In genomic region chr20:3402453-3402852, GRCh38 we compare ENCODE assay signal across 18 cellular contexts. TPM values are rescaled to one million over a fixed set of nuclear protein-coding genes. Genes with fewer than 3 reads are reported as not detected.
DNase-seq lines count a peak whose midpoint lies in the region; ATAC-seq and TF ChIP-seq lines count a peak whose summit lies in the region.
"Had no signal": no experiment of that assay in that cellular context is flagged by ENCODE, and none has a peak within 500 bp of the region (broad histone marks: within the 10 kb centered on the region; RNA-seq: fewer than 3 reads in every experiment).

No MANE protein-coding gene starts in this region.

- H3K27ac Mint-ChIP-seq in activated naive CD4-positive, alpha-beta T cell treated with anti-CD3 and anti-CD28 coated beads, Interleukin-2, amount 50 U/mL, for 24 hours = peak overlapping the region; percentile 4
- no peak overlapping the region for H3K27ac Mint-ChIP-seq in WTC11
- H3K27ac Mint-ChIP-seq: B cell; CD4-positive, alpha-beta T cell; CD8-positive, alpha-beta T cell had no signal

- TF ChIP-seq CTCF in HEK293 (tag by site-specific recombination; IDR thresholded peaks at IDR 0.05) = no peak
- no peak for TF ChIP-seq CTCF in WTC11 (IDR thresholded peaks at IDR 0.05)

- no peaks in the 10 kb centered on the region for H3K36me3 Mint-ChIP-seq in activated naive CD4-positive, alpha-beta T cell treated with anti-CD3 and anti-CD28 coated beads, Interleukin-2, amount 50 U/mL, for 24 hours
- H3K36me3 Mint-ChIP-seq in WTC11 = no peaks in the 10 kb centered on the region

- H3K4me1 ChIP-seq in HEK293 (ENCODE audit: control insufficient read depth, insufficient read depth, low read length) = peaks cover 15% of the 10 kb centered on the region

- no peak for DNase-seq in activated naive CD4-positive, alpha-beta T cell treated with Interleukin-2 at 50 U/mL for 16 hours
- no peak for DNase-seq in WTC11 (ENCODE audit: low spot score)
- DNase-seq in Right ventricle myocardium superior = no peak
- DNase-seq: AML-193; Caco-2; Calu3; CD4-positive, alpha-beta T cell; CD8-positive, alpha-beta T cell; DMS79 treated with DMSO at 0.1 percent for 48 hours; GF-D8 had no signal

- POLR2A ChIA-PET in HEK293 (lab: Yijun Ruan, JAX) = no interaction called here
- POLR2A ChIA-PET in WTC11 (lab: Charles Lee) = no interaction called here

- CTCF ChIA-PET in HEK293 (lab: Yijun Ruan, JAX) = interaction anchor here (0.6 kb wide), 1 partner anchor 1997 kb away, joined by 3 read pairs; no protein-coding TSS in a partner anchor
- CTCF ChIA-PET in WTC11 (lab: Charles Lee) = no interaction called here

- H3K9me3 Mint-ChIP-seq in activated naive CD4-positive, alpha-beta T cell treated with anti-CD3 and anti-CD28 coated beads, Interleukin-2, amount 50 U/mL, for 24 hours = no peaks in the 10 kb centered on the region
- H3K9me3 Mint-ChIP-seq in WTC11 = no peaks in the 10 kb centered on the region
- H3K9me3 Mint-ChIP-seq: CD4-positive, alpha-beta T cell; CD8-positive, alpha-beta T cell had no signal

- H3K4me1 Mint-ChIP-seq in activated naive CD4-positive, alpha-beta T cell treated with anti-CD3 and anti-CD28 coated beads, Interleukin-2, amount 50 U/mL, for 24 hours = peaks cover 17% of the 10 kb centered on the region
- H3K4me1 Mint-ChIP-seq in WTC11 = peaks cover 15% of the 10 kb centered on the region

- no peak overlapping the region for H3K4me3 Mint-ChIP-seq in activated naive CD4-positive, alpha-beta T cell treated with anti-CD3 and anti-CD28 coated beads, Interleukin-2, amount 50 U/mL, for 24 hours
- no peak overlapping the region for H3K4me3 Mint-ChIP-seq in WTC11
- H3K4me3 Mint-ChIP-seq: B cell; CD4-positive, alpha-beta T cell; CD8-positive, alpha-beta T cell had no signal

- H3K27ac ChIP-seq in HEK293 (ENCODE audit: extremely low read depth, low read depth, low read length) = no peak overlapping the region
- H3K27ac ChIP-seq: 22Rv1; A549; BLaER1 treated with 17β-estradiol and CSF1 and Interleukin-3, amounts not matched to agents 10 nM and 100 nM; C4-2B had no signal

- H3K36me3 ChIP-seq in HEK293 (ENCODE audit: control insufficient read depth in 2 of 2, insufficient read depth in 1 of 2, low read length in 2 of 2) = no peaks in the 10 kb centered on the region

- no peaks in the 10 kb centered on the region for H3K9me3 ChIP-seq in HEK293 (ENCODE audit: control insufficient read depth, insufficient read depth, low read depth, low read length)
- H3K9me3 ChIP-seq: A549, Caco-2 had no signal

- ATAC-seq in WTC11 (no peak), HG02840 (IDR thresholded peaks at IDR 0.05; ENCODE audit: low FRiP score, unreplicated experiment) (no peak), Right ventricle myocardium superior (ENCODE audit: poor library complexity) (no peak)
- ATAC-seq: A549; CD8-positive, alpha-beta T cell had no signal

- intact Hi-C loops in Right ventricle myocardium superior (cut with DNase I) = loop anchor here (10.0 kb wide), 2 partner anchors 48 to 72 kb away; partner anchors contain the start of gene ATRN

- H3K4me3 ChIP-seq in HEK293 (ENCODE audit: low read depth, low read length) = no peak overlapping the region
- H3K4me3 ChIP-seq: A549; BLaER1 treated with 17β-estradiol and CSF1 and Interleukin-3, amounts not matched to agents 10 nM and 100 nM had no signal

- no peaks in the 10 kb centered on the region for H3K27me3 Mint-ChIP-seq in activated naive CD4-positive, alpha-beta T cell treated with anti-CD3 and anti-CD28 coated beads, Interleukin-2, amount 50 U/mL, for 24 hours
- peaks cover 15% of the 10 kb centered on the region for H3K27me3 Mint-ChIP-seq in WTC11 (ENCODE audit: low read depth)
- H3K27me3 Mint-ChIP-seq: B cell; CD4-positive, alpha-beta T cell had no signal

TF ChIP-seq in HEK293, 187 proteins besides CTCF, POLR2A, EP300 and RAD21:
- TF ChIP-seq ZNF121 (tag by site-specific recombination; IDR thresholded peaks at IDR 0.05) (peak; percentile 61), ZNF639 (tag by site-specific recombination; IDR thresholded peaks at IDR 0.05) (no peak), ZNF266 (tag by site-specific recombination; IDR thresholded peaks at IDR 0.05; ENCODE audit: low read depth) (0 out of 2 replicates have a peak, but pooled peaks have one; percentile 12)

TF ChIP-seq in WTC11, 78 proteins besides CTCF, POLR2A, EP300 and RAD21:
- TF ChIP-seq ZNF121 (CRISPR knock-in tag; IDR thresholded peaks at IDR 0.05) (peak; percentile 40; the same call in 1 of the 2 replicates), MLX (CRISPR knock-in tag; IDR thresholded peaks at IDR 0.05) (no peak), TEAD1 (CRISPR knock-in tag; IDR thresholded peaks at IDR 0.05) (no peak)

RNA-seq across cellular contexts. Expression of gene DNAAF9, which starts 5.0 kb away (rescaled TPM):
- total RNA-seq in WTC11 (2021) = 6.3 to 8.6 TPM (median 8.1 TPM) in 3 replicates
- total RNA-seq in Right ventricle myocardium superior = 20.4 TPM
- total RNA-seq: Caco-2 had no signal
